9 cellular contexts compared by ENCODE assay signal in genomic region chr21:46368533-46369285, GRCh38. TPM values are rescaled to one million over a fixed set of nuclear protein-coding genes. Genes with fewer than 3 reads are reported as not detected.
A peak's percentile ranks its signal among the peaks of the same experiment; 100 is the strongest.
DNase-seq lines count a peak whose midpoint lies in the region; ATAC-seq and TF ChIP-seq lines count a peak whose summit lies in the region.
"Had no signal": no experiment of that assay in that cellular context is flagged by ENCODE, and none has a peak within 500 bp of the region (broad histone marks: within the 10 kb centered on the region; RNA-seq: fewer than 3 reads in every experiment).

No MANE protein-coding gene starts in this region.

- no peaks in the 10 kb centered on the region for H3K27me3 ChIP-seq in right cardiac atrium (ENCODE audit: control insufficient read depth, insufficient read depth)

- no peak for TF ChIP-seq CTCF in choroid plexus epithelial cell (conservative IDR thresholded peaks at IDR 0.05; ENCODE audit: low read depth, low read length)

- H3K4me1 ChIP-seq in right cardiac atrium (ENCODE audit: control insufficient read depth, insufficient read depth, low read length) = no peaks in the 10 kb centered on the region

- intact Hi-C loops in left ventricle myocardium superior (cut with micrococcal nuclease) = no loop called here
- intact Hi-C loops in right cardiac atrium (cut with DNase I) = no loop called here

- no peak overlapping the region for H3K27ac ChIP-seq in right cardiac atrium (ENCODE audit: low read length)

- 69% methylated on average over 11 of the region's 11 CpGs for WGBS in right cardiac atrium

- no peaks in the 10 kb centered on the region for H3K9me3 ChIP-seq in right cardiac atrium (ENCODE audit: control insufficient read depth, low read length)

- no peak overlapping the region for H3K4me3 ChIP-seq in right cardiac atrium (ENCODE audit: low read length)
- no peak overlapping the region for H3K4me3 ChIP-seq in choroid plexus epithelial cell (ENCODE audit: low read depth, low read length)

- ATAC-seq in left ventricle myocardium superior (peak; percentile 13), right cardiac atrium (no peak)

- peak; percentile 26 for DNase-seq in left ventricle myocardium superior
- no peak for DNase-seq in right cardiac atrium
- peak; percentile 5 for DNase-seq in NK-92 (lab: John Stamatoyannopoulos, UW; ENCODE audit: unreplicated experiment)
- peak; percentile 21 for DNase-seq in choroid plexus epithelial cell (ENCODE audit: low read depth)
- no peak for DNase-seq in NOMO-1 (lab: John Stamatoyannopoulos, UW; ENCODE audit: unreplicated experiment in 2 of 2)
- DNase-seq in SKM-1 treated with dmso at 0.1 percent for 144 hours (lab: John Stamatoyannopoulos, UW; ENCODE audit: unreplicated experiment) = no peak
- DNase-seq in midbrain (lab: John Stamatoyannopoulos, UW) = no peak
- DNase-seq in EL = no peak
- DNase-seq: effector CD4-positive, alpha-beta T cell had no signal

RNA-seq across cellular contexts. Expression of gene PCNT, which starts 44.8 kb away (rescaled TPM):
- total RNA-seq in left ventricle myocardium superior (36.4 TPM), right cardiac atrium (10 to 100 TPM; 25.3 to 29.6 (median 27.9) TPM)
- polyA plus RNA-seq in right cardiac atrium = 20.8 TPM

RNA-seq across cellular contexts. Expression of gene C21orf58, which starts 45.0 kb away (rescaled TPM):
- total RNA-seq in left ventricle myocardium superior (1.2 TPM), right cardiac atrium (1 to 10 TPM in 3 of 4 donors, under 1 TPM in 1; 0.84 to 2.1 (median 1.7) TPM)
- 1.4 TPM for polyA plus RNA-seq in right cardiac atrium

Comparison
In these comparisons a context has a peak if more than half of its experiments do, and no peak if none do; other contexts are left out.
1. DNase-seq: peak in left ventricle myocardium superior (single experiment), NK-92 (single experiment) and choroid plexus epithelial cell (single experiment); none in right cardiac atrium (0 of 3), NOMO-1 (0 of 2), SKM-1 treated with dmso at 0.1 percent for 144 hours (single experiment), midbrain (single experiment) and EL (single experiment).